ENCODE assay signal across 20 cellular contexts in the genomic region with DNA sequence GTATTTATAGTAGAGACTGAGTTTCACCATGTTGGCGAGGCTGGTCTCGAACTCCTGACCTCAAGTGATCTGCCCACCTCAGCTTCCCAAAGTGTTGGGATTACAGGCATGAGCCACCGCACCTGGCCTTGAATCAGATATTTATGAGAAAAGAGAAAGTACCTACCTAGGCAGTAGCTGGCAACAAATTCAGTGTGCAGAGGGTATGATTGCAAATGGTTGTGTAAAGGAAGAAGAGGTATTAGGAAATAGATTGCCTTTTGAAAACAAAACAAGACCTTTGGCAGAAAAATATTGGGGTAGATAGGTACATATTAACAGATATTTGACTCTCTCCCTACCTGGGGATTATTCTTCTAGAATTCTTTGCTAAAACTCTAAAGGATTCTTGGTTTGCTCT. TPM values are rescaled to one million over a fixed set of nuclear protein-coding genes. Genes with fewer than 3 reads are reported as not detected.
DNase-seq lines count a peak whose midpoint lies in the region; ATAC-seq, FAIRE-seq and TF ChIP-seq lines count a peak whose summit lies in the region.
"Had no signal": no experiment of that assay in that cellular context is flagged by ENCODE, and none has a peak within 500 bp of the region (broad histone marks: within the 10 kb centered on the region; RNA-seq: fewer than 3 reads in every experiment).

No MANE protein-coding gene starts in this region.

- no peak overlapping the region for H2AFZ ChIP-seq in HepG2 (ENCODE audit: low read length)

- no peak for TF ChIP-seq CTCF in liver (IDR thresholded peaks at IDR 0.05; ENCODE audit: low read depth, low read length, missing input control)
- TF ChIP-seq CTCF in HepG2 (CRISPR knock-in tag; IDR thresholded peaks at IDR 0.05) = no peak
- no peak for TF ChIP-seq CTCF in right lobe of liver (IDR thresholded peaks at IDR 0.05)

- ATAC-seq in HepG2 (no peak), right lobe of liver (peak; percentile 85 to 95 (median 90))
- ATAC-seq: A549; CD8-positive, alpha-beta T cell had no signal

- intact Hi-C loops in HepG2 (cut with micrococcal nuclease; ENCODE audit: unreplicated experiment) (no loop called here), right lobe of liver (cut with DNase I) (no loop called here)

- FAIRE-seq in HepG2 (lab: Jason Lieb, UNC) = no peak
- FAIRE-seq: A549, D721Med, G401.6, GM12891, GM19239 had no signal

- in situ Hi-C loops in HepG2 (cut with HindIII; ENCODE audit: extremely low pct_ligation_motif_present, low pct_unique_long_range_greater_than_20kb) = no loop called here

- no TSS peak for BruUV-seq in HepG2 (replicated peaks; lab: Mats Ljungman, UMichigan)

- H3K9me3 ChIP-seq in liver (ENCODE audit: control insufficient read depth in 4 of 4, low read length in 3 of 4) (no peaks in the 10 kb centered on the region), HepG2 (ENCODE audit: low read length) (no peaks in the 10 kb centered on the region), right lobe of liver (no peaks in the 10 kb centered on the region)
- H3K9me3 ChIP-seq: A549 had no signal

- WGBS in liver = 46% methylated on average over 3 of the region's 3 CpGs
- 10% methylated on average over 3 of the region's 3 CpGs for WGBS in HepG2 (ENCODE audit: low lambda C conversion rate)
- 20% methylated on average over 3 of the region's 3 CpGs for WGBS in right lobe of liver (ENCODE audit: insufficient coverage, low coverage, low lambda C conversion rate, missing lambda C conversion rate)

- H3K4me1 ChIP-seq in liver (ENCODE audit: control insufficient read depth in 4 of 4, insufficient read depth in 4 of 4, low read length in 3 of 4) (peaks cover 0 to 12% (median 5%) of the 10 kb centered on the region in 4 donors), HepG2 (ENCODE audit: insufficient read depth, low read length) (no peaks in the 10 kb centered on the region), right lobe of liver (peaks cover 0 to 12% (median 5%) of the 10 kb centered on the region in 4 donors)
- H3K4me1 ChIP-seq: A549, Caco-2 had no signal

- POLR2A ChIA-PET in HepG2 (lab: Yijun Ruan, JAX) = no interaction called here

- no peaks in the 10 kb centered on the region for H3K36me3 ChIP-seq in liver (ENCODE audit: control insufficient read depth in 4 of 4, insufficient read depth in 3 of 4, low read depth in 1 of 4, low read length in 3 of 4)
- H3K36me3 ChIP-seq in HepG2 (replicated peaks in 1 of 2; ENCODE audit: control insufficient read depth in 1 of 2, insufficient read depth in 2 of 2, low read length in 2 of 2) = no peaks in the 10 kb centered on the region
- no peaks in the 10 kb centered on the region for H3K36me3 ChIP-seq in right lobe of liver
- H3K36me3 ChIP-seq in H7 (replicated peaks; ENCODE audit: control insufficient read depth, insufficient read depth, low read length) = no peaks in the 10 kb centered on the region

- no peak overlapping the region for H3K9ac ChIP-seq in liver (ENCODE audit: low read depth in 1 of 2, low read length in 2 of 2)
- H3K9ac ChIP-seq in HepG2 (ENCODE audit: insufficient read depth, low read depth, low read length) = no peak overlapping the region
- H3K9ac ChIP-seq: BLaER1 treated with 17β-estradiol and CSF1 and Interleukin-3, amounts not matched to agents 10 nM and 100 nM had no signal

- TF ChIP-seq EP300 in HepG2 (IDR thresholded peaks at IDR 0.05; ENCODE audit: low read depth in 2 of 2, low read length in 2 of 2) (no peak), HepG2 (CRISPR knock-in tag; IDR thresholded peaks at IDR 0.05; ENCODE audit: borderline replicate concordance) (no peak)

- TF ChIP-seq POLR2A in HepG2 (IDR thresholded peaks at IDR 0.05; ENCODE audit: insufficient read depth in 1 of 2, low read depth in 2 of 2, low read length in 2 of 2) (no peak), right lobe of liver (IDR thresholded peaks at IDR 0.05) (no peak)

- H3K4me2 ChIP-seq in HepG2 (ENCODE audit: low read depth, low read length) = no peak overlapping the region
- H3K4me2 ChIP-seq: A549 had no signal

- CTCF ChIA-PET in HepG2 (lab: Yijun Ruan, JAX; ENCODE audit: low intra/inter-chr PET ratio, low total read pairs) = no interaction called here

- no peaks in the 10 kb centered on the region for H3K79me2 ChIP-seq in HepG2 (ENCODE audit: insufficient read depth, low read length)

- DNase-seq in HepG2 (ENCODE audit: low spot score) (no peak), right lobe of liver (peak in 1 of 3 donors; percentile 59), NCI-H2107 treated with DMSO at 0.1 percent for 48 hours (lab: John Stamatoyannopoulos, UW; ENCODE audit: unreplicated experiment) (no peak), H7 (no peak)
- DNase-seq: AML-193; Caco-2; Calu3; CD4-positive, alpha-beta T cell; CD8-positive, alpha-beta T cell; DMS79 treated with DMSO at 0.1 percent for 48 hours; GF-D8 had no signal

- no peak overlapping the region for H3K4me3 ChIP-seq in liver (ENCODE audit: low read depth in 1 of 3, low read length in 3 of 3)
- H3K4me3 ChIP-seq in HepG2 (replicated peaks in 1 of 3; ENCODE audit: insufficient read depth in 1 of 3, low read depth in 2 of 3, low read length in 3 of 3) = no peak overlapping the region
- no peak overlapping the region for H3K4me3 ChIP-seq in right lobe of liver
- no peak overlapping the region for H3K4me3 ChIP-seq in H7 (ENCODE audit: insufficient read depth, low read depth, low read length)
- H3K4me3 ChIP-seq: A549; BLaER1 treated with 17β-estradiol and CSF1 and Interleukin-3, amounts not matched to agents 10 nM and 100 nM had no signal

- H3K27ac ChIP-seq in liver (ENCODE audit: low read depth in 1 of 2, low read length in 2 of 2) (peak overlapping the region; percentile 34 to 70), HepG2 (ENCODE audit: extremely low read length, insufficient read depth, low read length) (no peak overlapping the region), right lobe of liver (peak overlapping the region in 2 of 3 donors; percentile 63 to 82)
- H3K27ac ChIP-seq: 22Rv1; A549; BLaER1 treated with 17β-estradiol and CSF1 and Interleukin-3, amounts not matched to agents 10 nM and 100 nM; C4-2B had no signal

- H4K20me1 ChIP-seq in HepG2 (ENCODE audit: insufficient read depth, low read length) = no peaks in the 10 kb centered on the region
- H4K20me1 ChIP-seq: BLaER1 treated with 17β-estradiol and CSF1 and Interleukin-3, amounts not matched to agents 10 nM and 100 nM had no signal

- H3K27me3 ChIP-seq in liver (ENCODE audit: control insufficient read depth in 4 of 4, insufficient read depth in 4 of 4, low read length in 3 of 4) (no peaks in the 10 kb centered on the region), HepG2 (ENCODE audit: control insufficient read depth in 1 of 2, insufficient read depth in 2 of 2, low read length in 2 of 2) (no peaks in the 10 kb centered on the region), right lobe of liver (no peaks in the 10 kb centered on the region), H7 (ENCODE audit: control insufficient read depth, insufficient read depth, low read length) (no peaks in the 10 kb centered on the region)
- H3K27me3 ChIP-seq: BLaER1 treated with 17β-estradiol and CSF1 and Interleukin-3, amounts not matched to agents 10 nM and 100 nM had no signal

- TF ChIP-seq RAD21 in liver (IDR thresholded peaks at IDR 0.05) = peak; percentile 22 to 35
- no peak for TF ChIP-seq RAD21 in HepG2 (CRISPR knock-in tag; IDR thresholded peaks at IDR 0.05)

TF ChIP-seq in liver, 16 proteins besides CTCF, POLR2A, EP300 and RAD21 (continues in another document):
- peak; percentile 84 for TF ChIP-seq YY1 (IDR thresholded peaks at IDR 0.05)
- TF ChIP-seq, protein P1, sequence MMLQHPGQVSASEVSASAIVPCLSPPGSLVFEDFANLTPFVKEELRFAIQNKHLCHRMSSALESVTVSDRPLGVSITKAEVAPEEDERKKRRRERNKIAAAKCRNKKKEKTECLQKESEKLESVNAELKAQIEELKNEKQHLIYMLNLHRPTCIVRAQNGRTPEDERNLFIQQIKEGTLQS (IDR thresholded peaks at IDR 0.05) = no peak
- peak in 1 of 2 donors; percentile 33 for TF ChIP-seq GABPA (IDR thresholded peaks at IDR 0.05 in 1 of 2, conservative IDR thresholded peaks at IDR 0.05 in 1 of 2)
- peak; percentile 70 for TF ChIP-seq SP1 (IDR thresholded peaks at IDR 0.05)

TF ChIP-seq in HepG2, 621 proteins besides CTCF, POLR2A, EP300 and RAD21:
- TF ChIP-seq ZFP1 (CRISPR knock-in tag; IDR thresholded peaks at IDR 0.05) = no peak
- no peak for TF ChIP-seq ZNF17 (CRISPR knock-in tag; IDR thresholded peaks at IDR 0.05)
- TF ChIP-seq ZZZ3 (CRISPR knock-in tag; IDR thresholded peaks at IDR 0.05; ENCODE audit: borderline replicate concordance) = no peak
TF ChIP-seq in HepG2: peak in this region for 0.

RNA-seq across cellular contexts. Expression of gene LIN7C, which starts 38.5 kb away (rescaled TPM):
- total RNA-seq in liver (10 to 100 TPM; 37.7 to 43.7 TPM), HepG2 (2016; rRNA removed; fragmentation: Illumina TruSeq; extraction: Trizol) (37.2 and 65.8 TPM in 2 replicates), right lobe of liver (10 to 100 TPM; 22.6 to 33.2 (median 27.1) TPM)
- polyA plus RNA-seq in liver (10 to 100 TPM in 1 of 2 donors, 1 to 10 TPM in 1; 5.2 to 14.0 TPM), HepG2 (2011; rRNA removed) (12.7 and 14.8 TPM in 2 replicates)
- total RNA-seq in HepG2 (2016; cell fraction: cytosol; rRNA removed; fragmentation: Illumina TruSeq; extraction: Trizol; ENCODE audit: low read depth) = 2.5 and 2.7 TPM in 2 replicates
- total RNA-seq in HepG2 (2016; cell fraction: insoluble cytoplasmic fraction; rRNA removed; fragmentation: Illumina TruSeq; extraction: Trizol) = 38.6 and 65.0 TPM in 2 replicates
- total RNA-seq in HepG2 (2016; cell fraction: membrane; rRNA removed; fragmentation: Illumina TruSeq; extraction: Trizol) = 15.9 and 19.0 TPM in 2 replicates
- 24.0 and 25.6 TPM in 2 replicates for total RNA-seq in HepG2 (2016; cell fraction: nucleus; rRNA removed; fragmentation: Illumina TruSeq; extraction: Trizol)
- 7.8 and 14.4 TPM in 2 replicates for polyA plus RNA-seq in HepG2 (2011; cell fraction: cytosol; rRNA removed)
- 4.2 and 7.4 TPM in 2 replicates for polyA plus RNA-seq in HepG2 (2011; cell fraction: nucleus; rRNA removed)
- 10.3 and 13.4 TPM in 2 replicates for polyA plus RNA-seq in HepG2 (2012)
- polyA plus RNA-seq in HepG2 (2016; cell fraction: cytosol; fragmentation: Illumina TruSeq; extraction: Trizol; ENCODE audit: low read depth) = 0.89 and 0.90 TPM in 2 replicates
- polyA plus RNA-seq in HepG2 (2016; cell fraction: insoluble cytoplasmic fraction; fragmentation: Illumina TruSeq; extraction: Trizol; ENCODE audit: low read depth) = 27.1 and 30.5 TPM in 2 replicates
- 4.4 and 4.8 TPM in 2 replicates for polyA plus RNA-seq in HepG2 (2016; cell fraction: membrane; fragmentation: Illumina TruSeq; extraction: Trizol; ENCODE audit: low read depth)
- polyA plus RNA-seq in HepG2 (2016; cell fraction: nucleus; fragmentation: Illumina TruSeq; extraction: Trizol; ENCODE audit: insufficient read depth, low read depth) = 17.5 and 19.5 TPM in 2 replicates
- 6.7 and 16.3 TPM in 2 replicates for polyA minus RNA-seq in HepG2 (2011; rRNA and poly(A)+ RNA removed; ENCODE audit: low replicate concordance)
- 18.3 and 20.3 TPM in 2 replicates for polyA minus RNA-seq in HepG2 (2011; cell fraction: cytosol; rRNA and poly(A)+ RNA removed)
- 29.6 and 31.1 TPM in 2 replicates for polyA minus RNA-seq in HepG2 (2011; cell fraction: nucleus; rRNA and poly(A)+ RNA removed)
- total RNA-seq in H7 (2014; rRNA removed; shearing (Covaris generic)) = 36.3 and 43.7 TPM in 2 replicates
